Comparison of ENCODE assay signal across 21 cellular contexts in the genomic region with DNA sequence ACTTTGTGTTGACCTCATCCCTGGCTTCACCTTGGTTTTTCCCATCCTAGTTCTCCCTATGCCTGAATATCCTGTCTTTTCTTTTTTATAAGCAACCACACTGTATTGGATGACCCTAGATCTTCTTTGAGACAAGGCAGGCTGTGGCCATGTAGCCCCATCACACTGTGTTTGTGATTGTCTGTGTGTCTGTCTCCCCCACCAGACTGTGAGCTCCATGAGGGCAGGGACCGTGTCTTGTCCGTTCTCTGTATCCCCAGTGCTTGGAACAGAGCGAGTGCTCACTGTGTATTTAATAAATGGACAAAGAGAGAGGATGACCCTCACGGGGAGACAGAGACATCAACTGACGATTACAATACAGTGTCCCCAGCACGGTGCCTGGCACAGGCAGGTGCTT. TPM values are rescaled to one million over a fixed set of nuclear protein-coding genes. Genes with fewer than 3 reads are reported as not detected.
"Had no signal": no experiment of that assay in that cellular context is flagged by ENCODE, and none has a peak within 500 bp of the region (broad histone marks: within the 10 kb centered on the region; RNA-seq: fewer than 3 reads in every experiment).

No MANE protein-coding gene starts in this region.

- H3K9me3 Mint-ChIP-seq: activated CD4-positive, alpha-beta T cell treated with anti-CD3 and anti-CD28 coated beads, Interleukin-2, amount 10 ng/mL, durations not matched to agents 24 days and 14 days; T-cell had no signal

- H3K27me3 ChIP-seq: thyroid gland had no signal

- H3K4me3 Mint-ChIP-seq: activated CD4-positive, alpha-beta T cell treated with anti-CD3 and anti-CD28 coated beads, Interleukin-2, amount 10 ng/mL, durations not matched to agents 24 days and 14 days had no signal

- H3K27ac Mint-ChIP-seq: activated CD4-positive, alpha-beta T cell treated with anti-CD3 and anti-CD28 coated beads, Interleukin-2, amount 10 ng/mL, durations not matched to agents 24 days and 14 days; T-cell had no signal

- H3K4me3 ChIP-seq: breast epithelium, esophagus muscularis mucosa, lung, ovary, thyroid gland, vagina had no signal

- H3K36me3 ChIP-seq: breast epithelium, ovary had no signal

- H3K4me1 ChIP-seq: breast epithelium had no signal

- ATAC-seq: left cardiac atrium, T-cell had no signal

- DNase-seq: activated CD4-positive, alpha-beta T cell treated with anti-CD3 and anti-CD28 coated beads, Interleukin-2, amount 10 ng/mL, durations not matched to agents 24 days and 14 days; activated naive CD4-positive, alpha-beta T cell treated with anti-CD3 and anti-CD28 coated beads, Interleukin-2, amount 50 U/mL, for 16 hours; activated T-cell treated with anti-CD3 and anti-CD28 coated beads for 4 hours; amygdala; foreskin fibroblast; left cardiac atrium; naive B cell; ovary; stimulated activated CD4-positive, alpha-beta T cell treated with anti-CD3 and anti-CD28 coated beads, Interleukin-4, amount 100 ng/mL, for 1 hour; stimulated activated CD8-positive, alpha-beta memory T cell treated with anti-CD3 and anti-CD28 coated beads, Interleukin-4, amount 100 ng/mL, for 48 hours; T-cell; thyroid gland had no signal

- H3K9me3 ChIP-seq: breast epithelium, esophagus muscularis mucosa, ovary, thyroid gland, vagina had no signal

- H3K27ac ChIP-seq: breast epithelium, esophagus muscularis mucosa, ovary, thyroid gland, vagina, VCaP had no signal

RNA-seq across cellular contexts. Expression of a gene that starts 49.6 kb away (rescaled TPM):
- total RNA-seq: activated CD4-positive, alpha-beta T cell treated with anti-CD3 and anti-CD28 coated beads, Interleukin-2, amount 10 ng/mL, durations not matched to agents 24 days and 14 days; activated CD8-positive, alpha-beta memory T cell treated with anti-CD3 and anti-CD28 coated beads for 36 hours; chondrocyte; dermis microvascular lymphatic vessel endothelial cell; renal cortical epithelial cell; T-cell; vagina had no signal
- polyA plus RNA-seq: ovary had no signal
